ENCODE assay signal across 8 cellular contexts in the genomic region with DNA sequence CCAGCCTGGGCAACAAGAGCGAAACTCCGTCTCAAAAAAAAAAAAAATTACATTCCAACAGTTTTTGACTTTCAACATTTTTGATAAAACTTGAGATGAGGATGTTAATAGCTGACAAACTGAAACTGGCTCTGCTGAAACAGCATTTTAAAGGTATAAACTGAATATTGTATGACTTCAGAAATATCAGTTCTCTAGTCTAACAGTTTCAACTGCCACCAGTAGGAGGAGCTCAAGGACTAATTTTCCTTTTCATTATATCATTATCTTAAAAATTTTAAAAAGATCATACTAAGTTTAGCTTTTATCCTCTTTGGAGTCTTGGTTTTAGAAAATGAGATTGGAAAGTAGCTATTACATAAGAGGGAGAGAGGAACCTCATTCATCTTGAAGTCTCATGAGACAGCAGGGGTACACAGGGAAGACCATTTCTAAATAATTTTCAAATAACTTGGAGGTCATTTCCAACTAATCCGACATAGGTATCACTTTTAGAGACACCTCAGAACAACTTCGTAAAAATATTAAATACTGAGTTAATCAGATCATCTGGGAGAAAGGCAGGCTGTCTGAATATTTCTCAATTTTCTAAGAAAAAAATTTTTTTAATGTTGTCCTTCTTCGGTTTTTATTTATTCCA. TPM values are rescaled to one million over a fixed set of nuclear protein-coding genes. Genes with fewer than 3 reads are reported as not detected.
A peak's percentile ranks its signal among the peaks of the same experiment; 100 is the strongest.
DNase-seq lines count a peak whose midpoint lies in the region; ATAC-seq, FAIRE-seq and TF ChIP-seq lines count a peak whose summit lies in the region.

No MANE protein-coding gene starts in this region.

- no peak overlapping the region for H3K27ac ChIP-seq in mammary epithelial cell (ENCODE audit: insufficient read depth, low read depth, low read length)

- no peaks in the 10 kb centered on the region for H3K27me3 ChIP-seq in mammary epithelial cell (ENCODE audit: insufficient read depth, low read length)

- CTCF ChIA-PET in mammary epithelial cell (lab: Charles Lee; ENCODE audit: low non-redundant PET): interaction anchor here (0.6 to 1.0 kb wide), 5 partner anchors 21 to 991 kb away, joined by 4 to 10 read pairs (median 7); no protein-coding TSS in a partner anchor

- H3K4me1 ChIP-seq in mammary epithelial cell (ENCODE audit: insufficient read depth, low read length): no peaks in the 10 kb centered on the region

- dilution Hi-C loops in mammary epithelial cell (cut with HindIII; ENCODE audit: low sequenced_read_pairs): no loop called here

- H3K79me2 ChIP-seq in mammary epithelial cell (ENCODE audit: insufficient read depth, low read length): no peaks in the 10 kb centered on the region

- H4K20me1 ChIP-seq in mammary epithelial cell (ENCODE audit: insufficient read depth, low read length): no peaks in the 10 kb centered on the region

- DNase-seq in NCI-H2107 treated with DMSO at 0.1 percent for 48 hours (lab: John Stamatoyannopoulos, UW; ENCODE audit: unreplicated experiment) (peak; percentile 11), NCI-H2107 (lab: John Stamatoyannopoulos, UW) (no peak), RKO (ENCODE audit: low spot score) (peak; percentile 65), mammary epithelial cell (peak; percentile 15), medulla oblongata (ENCODE audit: extremely low spot score) (peak; percentile 74), urothelium cell line (ENCODE audit: low spot score) (peak; percentile 14), HuH-7.5 (ENCODE audit: low spot score) (no peak)

- no peaks in the 10 kb centered on the region for H3K9me3 ChIP-seq in mammary epithelial cell (replicated peaks; ENCODE audit: insufficient read depth, low read length)

- peak; percentile 46 for ATAC-seq in HG03378 (IDR thresholded peaks at IDR 0.05; ENCODE audit: unreplicated experiment)

- BruUV-seq in mammary epithelial cell (replicated peaks; lab: Mats Ljungman, UMichigan): no TSS peak

- no peak overlapping the region for H3K4me2 ChIP-seq in mammary epithelial cell (ENCODE audit: insufficient read depth, low read depth, low read length)

- peak; percentile 58 to 70 for TF ChIP-seq CTCF in mammary epithelial cell (conservative IDR thresholded peaks at IDR 0.05 in 1 of 2, IDR thresholded peaks at IDR 0.05 in 1 of 2; ENCODE audit: extremely low read depth in 1 of 2, insufficient read depth in 1 of 2, low read depth in 1 of 2, low read length in 2 of 2)

- no peak overlapping the region for H2AFZ ChIP-seq in mammary epithelial cell (ENCODE audit: low read depth, low read length)

- intact Hi-C loops in mammary epithelial cell (cut with micrococcal nuclease): loop anchor here (1.0 to 5.0 kb wide), 3 partner anchors 470 to 927 kb away; no protein-coding TSS in a partner anchor

- H3K4me3 ChIP-seq in mammary epithelial cell (replicated peaks in 1 of 3; ENCODE audit: insufficient read depth in 1 of 3, low read depth in 2 of 3, low read length in 3 of 3): no peak overlapping the region

- in situ Hi-C loops in mammary epithelial cell (cut with MboI; ENCODE audit: low sequenced_read_pairs in 2 of 2): no loop called here

- 85% methylated on average over 5 of the region's 5 CpGs for WGBS in mammary epithelial cell (ENCODE audit: low coverage, missing lambda C conversion rate)

- H3K36me3 ChIP-seq in mammary epithelial cell (ENCODE audit: insufficient read depth, low read length): peaks cover 17% of the 10 kb centered on the region

- FAIRE-seq in urothelium cell line (lab: Jason Lieb, UNC): no peak

- H3K9ac ChIP-seq in mammary epithelial cell (ENCODE audit: insufficient read depth, low read length): no peak overlapping the region

RNA-seq across cellular contexts. Expression of a gene that starts 37.6 kb away (rescaled TPM):
- total RNA-seq in mammary epithelial cell: 10 to 100 TPM; 15.2 to 39.0 TPM
- 47.1 TPM for polyA plus RNA-seq in mammary epithelial cell
- polyA minus RNA-seq in mammary epithelial cell: 65.9 TPM

Comparison
In these comparisons a context has a peak if more than half of its experiments do, and no peak if none do; other contexts are left out.
1. DNase-seq: peak in NCI-H2107 treated with DMSO at 0.1 percent for 48 hours (single experiment), RKO (single experiment), mammary epithelial cell (single experiment), medulla oblongata (single experiment) and urothelium cell line (single experiment); none in NCI-H2107 (single experiment) and HuH-7.5 (single experiment).